Comparison of ENCODE assay signal across 8 cellular contexts in the genomic region with DNA sequence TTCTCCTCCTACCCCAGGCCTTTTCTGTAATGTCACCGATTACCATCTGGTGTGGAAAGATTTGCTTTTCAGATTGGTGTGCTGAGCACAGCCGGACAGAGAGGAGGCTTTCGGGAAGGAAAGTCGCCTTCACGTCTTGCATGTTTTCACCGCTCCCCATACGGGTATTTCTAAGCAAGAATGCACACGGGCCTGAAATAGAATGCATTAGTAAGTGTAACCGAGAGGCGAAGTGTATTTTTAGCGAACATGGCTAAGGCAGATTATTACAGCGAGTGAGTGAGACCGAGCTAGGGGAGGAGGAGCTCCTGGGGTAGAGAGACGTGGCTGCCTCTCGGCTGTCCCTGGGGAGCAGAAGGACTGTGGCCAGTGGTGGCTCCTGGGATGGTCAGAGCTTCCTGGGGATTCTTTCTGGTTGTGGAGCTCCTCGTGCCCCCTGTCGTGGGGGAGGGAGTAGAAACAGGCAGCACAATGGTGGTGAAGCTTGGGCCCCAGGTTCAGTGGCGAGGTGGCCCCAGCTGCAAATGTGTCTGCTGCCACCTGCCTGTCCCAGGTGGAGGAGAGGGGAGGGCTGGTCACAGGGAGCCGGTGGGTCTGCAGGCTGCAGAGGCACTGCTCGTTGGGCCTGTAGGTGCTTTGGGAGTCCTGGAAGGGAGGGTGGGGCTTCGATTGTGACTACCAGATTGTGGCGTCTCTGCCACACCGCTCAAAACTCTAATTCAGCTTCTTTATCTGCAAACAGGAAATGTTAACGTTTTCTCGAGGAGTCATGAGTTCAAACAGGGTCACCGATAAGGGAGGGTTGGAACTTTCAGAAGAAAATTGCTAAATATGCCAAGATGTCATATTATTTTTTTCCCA.
DNase-seq lines count a peak whose midpoint lies in the region; ATAC-seq, FAIRE-seq and TF ChIP-seq lines count a peak whose summit lies in the region.

No MANE protein-coding gene starts in this region.

- H2AFZ ChIP-seq in OCI-LY7 (ENCODE audit: low read length) = peak overlapping the region; percentile 80

- no peaks in the 10 kb centered on the region for H3K27me3 ChIP-seq in bronchial epithelial cell (ENCODE audit: control insufficient read depth, insufficient read depth, low read length)
- H3K27me3 ChIP-seq in pancreas = no peaks in the 10 kb centered on the region

- H3K36me3 ChIP-seq in OCI-LY7 (ENCODE audit: insufficient read depth, low read length) (0 out of 2 replicates have a peak, but pooled peaks cover 22% of the 10 kb centered on the region), bronchial epithelial cell (ENCODE audit: control insufficient read depth, insufficient read depth, low read length) (no peaks in the 10 kb centered on the region), pancreas (no peaks in the 10 kb centered on the region)

- FAIRE-seq in bronchial epithelial cell (lab: Jason Lieb, UNC) (no peak), pancreas (lab: Jason Lieb, UNC) (no peak)

- ATAC-seq in HG02798 (IDR thresholded peaks at IDR 0.05; ENCODE audit: poor library complexity, unreplicated experiment) (peak; percentile 84), pancreas (peak; percentile 60 to 82 (median 76))

- TF ChIP-seq CTCF in OCI-LY7 (conservative IDR thresholded peaks at IDR 0.05; ENCODE audit: low read length) (peak; percentile 78), bronchial epithelial cell (IDR thresholded peaks at IDR 0.05; ENCODE audit: insufficient read depth, low read length, severe bottlenecking) (peak; percentile 4), pancreas (IDR thresholded peaks at IDR 0.05) (no peak)

- peak overlapping the region; percentile 87 for H3K27ac ChIP-seq in OCI-LY7 (ENCODE audit: low read depth, low read length, poor library complexity, severe bottlenecking)
- H3K27ac ChIP-seq in pancreas = peak overlapping the region; percentile 30 to 66 (median 50)

- H3K4me1 ChIP-seq in OCI-LY7 (ENCODE audit: insufficient read depth, low read length, poor library complexity, severe bottlenecking) (peaks cover 39% of the 10 kb centered on the region), pancreas (peaks cover 10 to 27% (median 17%) of the 10 kb centered on the region in 3 donors)

- BruUV-seq in OCI-LY7 (replicated peaks; lab: Mats Ljungman, UMichigan) = no TSS peak

- CTCF ChIA-PET in OCI-LY7 (lab: Charles Lee; ENCODE audit: unreplicated experiment) = interaction anchor here (0.5 to 1.9 kb wide), 8 partner anchors 10 to 228 kb away, joined by 3 to 16 read pairs (median 4); no protein-coding TSS in a partner anchor

- intact Hi-C loops in OCI-LY7 (cut with micrococcal nuclease; ENCODE audit: unreplicated experiment) = loop anchor here (1.0 to 5.0 kb wide), 4 partner anchors 136 to 221 kb away; a partner anchor contains a TSS
- intact Hi-C loops in pancreas (cut with DNase I) = loop anchor here in 1 of 3 donors (10.0 kb wide), 2 partner anchors 130 to 220 kb away; no protein-coding TSS in a partner anchor

- H3K79me2 ChIP-seq in OCI-LY7 (ENCODE audit: insufficient read depth, low read depth, low read length) = no peaks in the 10 kb centered on the region; the same call in 1 of the 2 replicates

- 43 to 47% methylated on average over 26 of the region's 26 CpGs for WGBS in pancreas, 2 donors

- POLR2A ChIA-PET in OCI-LY7 (lab: Charles Lee) = interaction anchor here (0.5 to 1.8 kb wide), 12 partner anchors 22 to 225 kb away, joined by 3 to 5 read pairs (median 4); no protein-coding TSS in a partner anchor

- peak overlapping the region; percentile 91 for H3K4me2 ChIP-seq in OCI-LY7 (ENCODE audit: low read length)

- DNase-seq in NCI-H2171 treated with DMSO at 0.1 percent for 48 hours (lab: John Stamatoyannopoulos, UW) (peak; percentile 67), NCI-H2171 (lab: John Stamatoyannopoulos, UW) (no peak), OCI-LY7 (ENCODE audit: low spot score) (peak; percentile 86), bronchial epithelial cell (ENCODE audit: low read depth) (no peak), pancreas (peak; percentile 54 to 80 (median 62)), SIG-M5 treated with dmso at 0.1 percent for 504 hours (lab: John Stamatoyannopoulos, UW; ENCODE audit: unreplicated experiment) (no peak), GOT3 (lab: John Stamatoyannopoulos, UW) (no peak)

- H3K9me3 ChIP-seq in OCI-LY7 (ENCODE audit: low read length) (no peaks in the 10 kb centered on the region; the same call in 1 of the 2 replicates), pancreas (no peaks in the 10 kb centered on the region)

- no peaks in the 10 kb centered on the region for H4K20me1 ChIP-seq in OCI-LY7 (ENCODE audit: insufficient read depth, low read length)

- H3K4me3 ChIP-seq in OCI-LY7 (ENCODE audit: low read depth, low read length, poor library complexity, severe bottlenecking) (peak overlapping the region; percentile 62), bronchial epithelial cell (ENCODE audit: low read depth, low read length) (no peak overlapping the region), pancreas (peak overlapping the region in 1 of 4 donors; percentile 17)

- H3K9me2 ChIP-seq in OCI-LY7 (ENCODE audit: insufficient read depth, low read length) = no peaks in the 10 kb centered on the region

Comparison
In these comparisons a context has a peak if more than half of its experiments do, and no peak if none do; other contexts are left out.
1. DNase-seq: peak in NCI-H2171 treated with DMSO at 0.1 percent for 48 hours (single experiment), OCI-LY7 (single experiment) and pancreas (6 of 6); none in NCI-H2171 (single experiment), bronchial epithelial cell (single experiment), SIG-M5 treated with dmso at 0.1 percent for 504 hours (single experiment) and GOT3 (single experiment).
2. CTCF ChIP-seq: peak in OCI-LY7 (single experiment) and bronchial epithelial cell (single experiment); none in pancreas (0 of 4).